In the genomic region with DNA sequence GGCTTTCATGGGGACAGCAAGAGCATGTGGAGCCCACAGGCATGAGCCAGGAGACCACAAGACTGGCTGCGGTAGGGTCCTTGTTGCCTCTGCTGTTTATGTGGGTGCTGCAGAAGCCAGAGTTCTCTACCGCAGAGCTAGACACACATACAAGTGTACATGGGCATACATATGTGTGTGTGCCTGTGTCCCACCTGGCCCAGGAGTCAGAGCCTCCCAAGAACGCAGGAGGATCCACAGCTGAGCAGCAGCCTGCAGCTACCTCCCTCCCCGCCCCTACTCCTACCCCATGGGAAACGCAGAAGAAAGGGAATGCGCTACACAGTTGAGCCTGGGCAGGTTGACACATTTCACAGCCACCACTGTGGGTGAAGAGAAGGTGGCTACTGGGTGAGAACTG, we compare ENCODE assay signal across 22 cellular contexts.
"Had no signal": no experiment of that assay in that cellular context is flagged by ENCODE, and none has a peak within 500 bp of the region (broad histone marks: within the 10 kb centered on the region; RNA-seq: fewer than 3 reads in every experiment).

No MANE protein-coding gene starts in this region.

- DNase-seq: central memory CD4-positive, alpha-beta T cell; dorsolateral prefrontal cortex; effector CD4-positive, alpha-beta T cell; hypothalamus; immature natural killer cell; islet precursor cell; kidney glomerular epithelial cell; left colon; left ventricle myocardium inferior; lower lobe of right lung; naive B cell; right cardiac atrium; spleen; stimulated activated CD4-positive, alpha-beta T cell treated with anti-CD3 and anti-CD28 coated beads, Interleukin-4, amount 100 ng/mL, for 4 hours; stimulated activated naive B cell treated with anti-CD40 and anti-IgM and Interleukin-4, amounts not matched to agents 10 μg/mL and 1 μg/mL and 100 μg/mL, for 72 hours; stomach; thyroid gland; trophoblast cell had no signal

- H3K36me3 ChIP-seq: left ventricle myocardium inferior, lower lobe of right lung, neutrophil, prostate gland, spleen, stomach, thyroid gland had no signal

- H3K4me1 ChIP-seq: left ventricle myocardium inferior, lower lobe of right lung, prostate gland, spleen, stomach, thyroid gland had no signal

- H3K27ac ChIP-seq: dorsolateral prefrontal cortex, left ventricle myocardium inferior, lower lobe of right lung, neutrophil, prostate gland, skin epidermis, spleen, stomach, thyroid gland had no signal

- ATAC-seq: left colon; stimulated activated naive B cell treated with anti-CD40 and anti-IgM and Interleukin-4, amounts not matched to agents 10 μg/mL and 1 μg/mL and 100 μg/mL, for 72 hours had no signal

- H3K4me3 ChIP-seq: dorsolateral prefrontal cortex, left ventricle myocardium inferior, lower lobe of right lung, prostate gland, skin epidermis, spleen, stomach, thyroid gland had no signal

- H3K36me3 Mint-ChIP-seq: immature natural killer cell; naive B cell; stimulated activated naive B cell treated with anti-CD40 and anti-IgM and Interleukin-4, amounts not matched to agents 10 μg/mL and 1 μg/mL and 100 μg/mL, for 72 hours had no signal

- H3K27me3 ChIP-seq: neutrophil, spleen, stomach, thyroid gland had no signal

- H3K4me3 Mint-ChIP-seq: immature natural killer cell; naive B cell; nephron; stimulated activated naive B cell treated with anti-CD40 and anti-IgM and Interleukin-4, amounts not matched to agents 10 μg/mL and 1 μg/mL and 100 μg/mL, for 72 hours had no signal

- H3K4me1 Mint-ChIP-seq: immature natural killer cell; naive B cell; stimulated activated naive B cell treated with anti-CD40 and anti-IgM and Interleukin-4, amounts not matched to agents 10 μg/mL and 1 μg/mL and 100 μg/mL, for 72 hours had no signal

- H3K9me3 ChIP-seq: left ventricle myocardium inferior, lower lobe of right lung, neutrophil, prostate gland, stomach, thyroid gland had no signal

- H3K27ac Mint-ChIP-seq: immature natural killer cell; naive B cell; nephron; stimulated activated naive B cell treated with anti-CD40 and anti-IgM and Interleukin-4, amounts not matched to agents 10 μg/mL and 1 μg/mL and 100 μg/mL, for 72 hours had no signal
